ENCODE assay signal across 8 cellular contexts in the genomic region with DNA sequence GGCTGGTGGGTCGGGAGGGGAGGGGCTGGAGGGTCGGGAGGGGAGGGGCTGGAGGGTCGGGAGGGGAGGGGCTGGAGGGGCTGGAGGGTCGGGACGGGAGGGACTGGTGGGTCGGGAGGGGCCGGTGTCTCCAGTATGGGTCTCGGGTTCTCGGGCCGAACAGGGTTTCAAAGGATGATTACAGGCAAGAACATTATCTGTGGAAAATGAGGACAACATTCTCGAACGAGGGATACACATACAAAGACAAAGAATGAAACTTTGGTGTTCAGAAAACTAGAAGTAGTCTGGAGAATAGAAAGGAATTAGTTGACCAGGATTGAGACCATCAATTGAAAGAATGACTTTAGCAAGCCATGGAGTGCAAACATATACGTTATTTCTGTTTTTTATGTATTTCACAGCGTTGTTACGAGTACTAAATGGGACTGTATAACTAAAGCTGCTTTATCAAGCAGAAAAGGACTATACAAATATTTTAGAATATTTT. TPM values are rescaled to one million over a fixed set of nuclear protein-coding genes. Genes with fewer than 3 reads are reported as not detected.
DNase-seq lines count a peak whose midpoint lies in the region; ATAC-seq, FAIRE-seq and TF ChIP-seq lines count a peak whose summit lies in the region.

No MANE protein-coding gene starts in this region.

- DNase-seq in caudate nucleus (lab: John Stamatoyannopoulos, UW) (no peak), GM19239 (ENCODE audit: insufficient read length, low spot score) (no peak), NOMO-1 (lab: John Stamatoyannopoulos, UW; ENCODE audit: unreplicated experiment in 2 of 2) (no peak)
- no peak for DNase-seq in activated CD8-positive, alpha-beta memory T cell treated with anti-CD3 and anti-CD28 coated beads, Interleukin-2, amount 50 U/mL, for 4 hours

- H3K27ac ChIP-seq in 22Rv1 (peak overlapping the region; percentile 84), HUES64 (ENCODE audit: low read depth, low read length) (no peak overlapping the region), caudate nucleus (ENCODE audit: low read depth, low read length) (peak overlapping the region; percentile 38), muscle layer of duodenum (ENCODE audit: low read length) (peak overlapping the region; percentile 83)

- H3K4me3 ChIP-seq in HUES64 (ENCODE audit: low read length): peak overlapping the region; percentile 99
- H3K4me3 ChIP-seq in muscle layer of duodenum (ENCODE audit: low read depth in 1 of 2, low read length in 2 of 2): peak overlapping the region; percentile 63 to 89

- no peaks in the 10 kb centered on the region for H3K9me3 ChIP-seq in HUES64 (ENCODE audit: insufficient read depth, low read depth, low read length)
- no peaks in the 10 kb centered on the region for H3K9me3 ChIP-seq in muscle layer of duodenum (ENCODE audit: control insufficient read depth in 1 of 2, low read length in 2 of 2)

- H3K4me1 ChIP-seq in HUES64 (ENCODE audit: insufficient read depth, low read length) (peaks cover 3% of the 10 kb centered on the region; the same call in 1 of the 2 replicates), muscle layer of duodenum (ENCODE audit: control insufficient read depth in 1 of 2, insufficient read depth in 2 of 2, low read length in 2 of 2) (peaks cover 0 to 9% of the 10 kb centered on the region in 2 donors)

- H3K9ac ChIP-seq in HUES64 (ENCODE audit: low read depth, low read length): no peak overlapping the region

- 21% methylated on average over 15 of the region's 15 CpGs for WGBS in HUES64

- no peaks in the 10 kb centered on the region for H3K27me3 ChIP-seq in HUES64 (ENCODE audit: insufficient read depth, low read length)
- no peaks in the 10 kb centered on the region for H3K27me3 ChIP-seq in muscle layer of duodenum (ENCODE audit: low read depth, low read length)

- H3K36me3 ChIP-seq in HUES64 (ENCODE audit: insufficient read depth, low read length) (peaks cover 6% of the 10 kb centered on the region; the same call in 1 of the 2 replicates), muscle layer of duodenum (ENCODE audit: control insufficient read depth in 1 of 2, insufficient read depth in 2 of 2, low read length in 2 of 2) (peaks cover 0 to 8% of the 10 kb centered on the region in 2 donors)

- no peak for FAIRE-seq in GM19239 (lab: Jason Lieb, UNC)

- no peak for TF ChIP-seq CTCF in 22Rv1 (IDR thresholded peaks at IDR 0.05)

- no peak for ATAC-seq in GM19328 (IDR thresholded peaks at IDR 0.05; ENCODE audit: unreplicated experiment)

RNA-seq across cellular contexts. Expression of gene ZCCHC10, which starts 0.4 kb away (rescaled TPM):
- polyA plus RNA-seq in HUES64 (2013, experiment 1 of 2): 29.4 TPM
- 29.2 TPM for polyA plus RNA-seq in HUES64 (2013, experiment 2 of 2)

RNA-seq across cellular contexts. Expression of gene HSPA4, which starts 25.1 kb away (rescaled TPM):
- 239 TPM for polyA plus RNA-seq in HUES64 (2013, experiment 1 of 2)
- 273 TPM for polyA plus RNA-seq in HUES64 (2013, experiment 2 of 2)
